ENCODE assay signal across 1 cellular context in the genomic region with DNA sequence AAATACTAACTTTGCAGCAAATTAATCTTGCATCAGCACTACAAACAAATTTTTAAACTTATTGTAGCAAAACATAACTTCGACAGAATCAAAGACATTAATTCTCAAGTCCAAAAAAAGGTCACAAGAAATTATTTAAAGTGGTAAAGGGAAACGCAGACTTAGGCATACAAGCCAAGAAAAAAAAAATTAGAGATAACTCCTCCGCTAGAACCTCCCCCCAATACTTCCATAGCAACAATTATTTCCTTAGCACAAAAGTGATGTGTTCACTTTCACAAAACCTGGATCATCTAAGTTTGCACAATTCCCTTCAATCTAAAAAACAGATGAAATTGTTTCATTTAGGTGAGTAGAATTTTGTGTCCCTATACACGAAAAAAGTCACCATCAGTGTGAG.
TF ChIP-seq lines count a peak whose summit lies in the region.

No MANE protein-coding gene starts in this region.

TF ChIP-seq in A549, 52 proteins besides CTCF, POLR2A, EP300 and RAD21 (continued from another document):
- TF ChIP-seq, protein P1, sequence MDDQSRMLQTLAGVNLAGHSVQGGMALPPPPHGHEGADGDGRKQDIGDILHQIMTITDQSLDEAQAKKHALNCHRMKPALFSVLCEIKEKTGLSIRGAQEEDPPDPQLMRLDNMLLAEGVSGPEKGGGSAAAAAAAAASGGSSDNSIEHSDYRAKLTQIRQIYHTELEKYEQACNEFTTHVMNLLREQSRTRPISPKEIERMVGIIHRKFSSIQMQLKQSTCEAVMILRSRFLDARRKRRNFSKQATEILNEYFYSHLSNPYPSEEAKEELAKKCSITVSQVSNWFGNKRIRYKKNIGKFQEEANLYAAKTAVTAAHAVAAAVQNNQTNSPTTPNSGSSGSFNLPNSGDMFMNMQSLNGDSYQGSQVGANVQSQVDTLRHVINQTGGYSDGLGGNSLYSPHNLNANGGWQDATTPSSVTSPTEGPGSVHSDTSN (IDR thresholded peaks at IDR 0.05) = no peak
- TF ChIP-seq RCOR1 (IDR thresholded peaks at IDR 0.05; ENCODE audit: low read depth, low read length) = no peak
- no peak for TF ChIP-seq POLR2AphosphoS2 (conservative IDR thresholded peaks at IDR 0.05; ENCODE audit: low read length)
- TF ChIP-seq ZNF302 (CRISPR knock-in tag; IDR thresholded peaks at IDR 0.05) = no peak
- no peak for TF ChIP-seq CHD2 (IDR thresholded peaks at IDR 0.05; ENCODE audit: low read length, partially characterized antibody)
